In the genomic region with DNA sequence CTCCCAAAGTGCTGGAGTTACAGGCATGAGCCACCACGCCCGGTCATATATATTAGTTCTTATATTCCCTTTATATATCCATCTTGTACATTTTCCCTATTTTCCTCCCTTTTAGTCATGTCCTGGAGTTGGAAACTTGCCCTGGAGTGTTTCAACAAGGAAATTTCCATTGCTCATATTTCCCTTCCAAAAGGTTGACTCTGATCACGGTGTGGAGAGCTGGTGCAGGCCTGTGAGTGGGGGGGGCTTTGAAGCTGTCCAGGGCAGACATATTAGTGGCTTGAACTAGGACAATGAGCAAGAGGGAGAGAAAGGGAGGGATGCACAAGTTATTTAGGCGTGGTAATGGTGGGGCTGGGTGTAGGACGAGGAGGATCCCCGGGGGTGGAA, we compare ENCODE assay signal across 10 cellular contexts. TPM values are rescaled to one million over a fixed set of nuclear protein-coding genes. Genes with fewer than 3 reads are reported as not detected.
DNase-seq lines count a peak whose midpoint lies in the region; ATAC-seq and TF ChIP-seq lines count a peak whose summit lies in the region.
"Had no signal": no experiment of that assay in that cellular context is flagged by ENCODE, and none has a peak within 500 bp of the region (broad histone marks: within the 10 kb centered on the region; RNA-seq: fewer than 3 reads in every experiment).

No MANE protein-coding gene starts in this region.

- no peak for ATAC-seq in activated CD8-positive, alpha-beta memory T cell treated with anti-CD3 and anti-CD28 coated beads, Interleukin-2, amount 10 ng/mL, durations not matched to agents 7 days and 5 days
- peak; percentile 25 to 45 for ATAC-seq in upper lobe of left lung (ENCODE audit: low FRiP score in 2 of 2)
- no peak for ATAC-seq in foreskin keratinocyte
- ATAC-seq in GM18861 (IDR thresholded peaks at IDR 0.05; ENCODE audit: unreplicated experiment): no peak

- H3K27ac ChIP-seq in upper lobe of left lung (no peak overlapping the region), foreskin keratinocyte (no peak overlapping the region)

- no peak for TF ChIP-seq EP300 in upper lobe of left lung (IDR thresholded peaks at IDR 0.05)

- H3K4me1 ChIP-seq in upper lobe of left lung (peaks cover 7 to 17% (median 12%) of the 10 kb centered on the region in 4 donors), foreskin keratinocyte (peaks cover 12% of the 10 kb centered on the region)

- H3K4me3 ChIP-seq in upper lobe of left lung: no peak overlapping the region

- H3K27ac Mint-ChIP-seq in activated CD8-positive, alpha-beta memory T cell treated with anti-CD3 and anti-CD28 coated beads, Interleukin-2, amount 10 ng/mL, durations not matched to agents 7 days and 5 days: peak overlapping the region; percentile 44
- H3K27ac Mint-ChIP-seq: T-cell had no signal

- H3K27me3 Mint-ChIP-seq in activated CD8-positive, alpha-beta memory T cell treated with anti-CD3 and anti-CD28 coated beads, Interleukin-2, amount 10 ng/mL, durations not matched to agents 7 days and 5 days: peaks cover 4% of the 10 kb centered on the region

- CTCF ChIA-PET in activated CD8-positive, alpha-beta memory T cell treated with anti-CD3 and anti-CD28 coated beads, Interleukin-2, amount 10 ng/mL, durations not matched to agents 7 days and 5 days (lab: Charles Lee): interaction anchor here (0.6 to 11.6 kb wide), 18 partner anchors 9 to 388 kb away, joined by 3 to 341 read pairs (median 7); partner anchors contain the start of gene BSND

- no peaks in the 10 kb centered on the region for H3K9me3 ChIP-seq in upper lobe of left lung

- H3K4me1 Mint-ChIP-seq in activated CD8-positive, alpha-beta memory T cell treated with anti-CD3 and anti-CD28 coated beads, Interleukin-2, amount 10 ng/mL, durations not matched to agents 7 days and 5 days: peaks cover 43% of the 10 kb centered on the region

- no peak for TF ChIP-seq POLR2A in upper lobe of left lung (IDR thresholded peaks at IDR 0.05)

- H3K9me3 Mint-ChIP-seq in activated CD8-positive, alpha-beta memory T cell treated with anti-CD3 and anti-CD28 coated beads, Interleukin-2, amount 10 ng/mL, durations not matched to agents 7 days and 5 days (ENCODE audit: low read depth): no peaks in the 10 kb centered on the region
- H3K9me3 Mint-ChIP-seq: activated T-cell treated with anti-CD3 and anti-CD28 coated beads, Interleukin-2, amount 50 U/mL, for 4 hours; T-cell had no signal

- DNase-seq in activated CD8-positive, alpha-beta memory T cell treated with anti-CD3 and anti-CD28 coated beads, Interleukin-2, amount 10 ng/mL, durations not matched to agents 7 days and 5 days: no peak
- DNase-seq in activated CD8-positive, alpha-beta memory T cell treated with anti-CD3 and anti-CD28 coated beads, Interleukin-2, amount 50 U/mL, for 4 hours: no peak
- DNase-seq in cerebellar cortex (ENCODE audit: low spot score) (peak; percentile 66), medulla oblongata (ENCODE audit: extremely low spot score) (peak; percentile 9), upper lobe of left lung (no peak), foreskin keratinocyte (no peak), NCI-H1105 (lab: John Stamatoyannopoulos, UW) (no peak)

- H3K27me3 ChIP-seq in upper lobe of left lung (no peaks in the 10 kb centered on the region), foreskin keratinocyte (no peaks in the 10 kb centered on the region)

- 58 to 62% methylated on average over 6 of the region's 6 CpGs for WGBS in upper lobe of left lung, 2 donors

- H3K36me3 Mint-ChIP-seq in activated CD8-positive, alpha-beta memory T cell treated with anti-CD3 and anti-CD28 coated beads, Interleukin-2, amount 10 ng/mL, durations not matched to agents 7 days and 5 days: no peaks in the 10 kb centered on the region
- H3K36me3 Mint-ChIP-seq: T-cell had no signal

- no peak overlapping the region for H3K4me3 Mint-ChIP-seq in activated CD8-positive, alpha-beta memory T cell treated with anti-CD3 and anti-CD28 coated beads, Interleukin-2, amount 10 ng/mL, durations not matched to agents 7 days and 5 days
- H3K4me3 Mint-ChIP-seq: activated T-cell treated with anti-CD3 and anti-CD28 coated beads, Interleukin-2, amount 50 U/mL, for 4 hours had no signal

- no peaks in the 10 kb centered on the region for H3K36me3 ChIP-seq in upper lobe of left lung

- TF ChIP-seq CTCF in upper lobe of left lung (IDR thresholded peaks at IDR 0.05) (no peak), foreskin keratinocyte (conservative IDR thresholded peaks at IDR 0.05) (no peak)

RNA-seq across cellular contexts. Expression of gene TMEM61, which starts 30.5 kb away (rescaled TPM):
- total RNA-seq in activated CD8-positive, alpha-beta memory T cell treated with anti-CD3 and anti-CD28 coated beads, Interleukin-2, amount 10 ng/mL, durations not matched to agents 7 days and 5 days: not detected
- total RNA-seq in upper lobe of left lung (1 to 10 TPM in 5 of 6 donors, not detected in 1; 2.3 to 8.1 (median 2.9) TPM), foreskin keratinocyte (1.4 and 1.5 TPM in 2 replicates)
- 1.8 and 1.9 TPM in 2 replicates for polyA plus RNA-seq in foreskin keratinocyte
- total RNA-seq: T-cell had no signal

RNA-seq across cellular contexts. Expression of gene BSND, which starts 48.8 kb away (rescaled TPM):
- under 1 TPM; 0.07 to 0.12 TPM for total RNA-seq in activated CD8-positive, alpha-beta memory T cell treated with anti-CD3 and anti-CD28 coated beads, Interleukin-2, amount 10 ng/mL, durations not matched to agents 7 days and 5 days
- total RNA-seq in upper lobe of left lung (under 1 TPM in 2 of 6 donors, not detected in 4; under 0.01 to 0.10 TPM), foreskin keratinocyte (not detected in 2 replicates)
- not detected in 2 replicates for polyA plus RNA-seq in foreskin keratinocyte
- total RNA-seq: activated T-cell treated with anti-CD3 and anti-CD28 coated beads, Interleukin-2, amount 50 U/mL, for 4 hours; T-cell had no signal

Comparison
In these comparisons a context has a peak if more than half of its experiments do, and no peak if none do; other contexts are left out.
1. ATAC-seq: peak in upper lobe of left lung (2 of 2); none in activated CD8-positive, alpha-beta memory T cell treated with anti-CD3 and anti-CD28 coated beads, Interleukin-2, amount 10 ng/mL, durations not matched to agents 7 days and 5 days (single experiment), foreskin keratinocyte (single experiment) and GM18861 (single experiment).
2. DNase-seq: peak in cerebellar cortex (single experiment) and medulla oblongata (single experiment); none in activated CD8-positive, alpha-beta memory T cell treated with anti-CD3 and anti-CD28 coated beads, Interleukin-2, amount 10 ng/mL, durations not matched to agents 7 days and 5 days (single experiment), activated CD8-positive, alpha-beta memory T cell treated with anti-CD3 and anti-CD28 coated beads, Interleukin-2, amount 50 U/mL, for 4 hours (single experiment), upper lobe of left lung (0 of 2), foreskin keratinocyte (0 of 2) and NCI-H1105 (single experiment).